ENCODE assay signal across 8 cellular contexts in the genomic region with DNA sequence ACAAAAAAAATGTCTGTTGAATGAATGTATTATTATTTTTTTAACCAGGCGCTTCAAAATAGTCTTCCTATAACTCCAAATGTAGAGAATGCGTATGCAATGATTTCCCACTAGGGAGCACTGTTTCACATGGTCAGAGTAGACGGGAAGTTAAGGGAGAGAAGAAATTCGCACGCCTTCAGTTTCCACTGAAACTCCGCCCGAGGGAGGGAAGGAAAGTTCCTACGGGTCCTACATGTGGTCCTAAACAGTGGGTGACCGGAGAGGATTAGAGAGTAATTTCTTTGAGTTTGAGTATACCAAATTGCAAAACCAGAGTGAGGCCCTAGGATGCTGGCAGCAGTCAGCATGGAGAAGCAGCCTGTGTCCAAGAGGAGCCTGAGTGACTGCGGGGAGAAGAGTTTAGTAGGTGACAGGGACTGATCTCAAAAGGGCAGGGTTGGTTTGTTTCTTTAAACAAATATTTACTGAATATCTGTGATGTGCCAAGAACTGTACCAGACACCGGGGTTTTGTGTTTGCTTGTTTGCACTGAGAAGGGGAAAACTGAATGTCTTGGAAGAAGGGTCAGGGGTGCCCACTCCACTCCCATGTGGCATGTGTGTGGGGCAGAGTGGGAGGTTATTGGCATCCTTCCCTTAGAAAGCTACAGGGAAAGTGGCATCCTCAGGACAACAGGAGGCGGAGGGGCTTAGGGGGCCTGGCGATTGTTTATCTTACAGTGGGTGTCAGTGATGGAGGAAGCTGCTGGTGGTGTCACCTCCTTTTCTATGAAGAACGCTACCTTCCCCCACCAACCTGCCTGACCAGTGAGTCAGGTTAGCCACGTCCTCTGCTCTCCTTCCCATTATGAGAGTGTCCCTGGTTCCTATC. TPM values are rescaled to one million over a fixed set of nuclear protein-coding genes. Genes with fewer than 3 reads are reported as not detected.
A peak's percentile ranks its signal among the peaks of the same experiment; 100 is the strongest.
DNase-seq lines count a peak whose midpoint lies in the region; ATAC-seq and TF ChIP-seq lines count a peak whose summit lies in the region.

No MANE protein-coding gene starts in this region.

- H3K14ac ChIP-seq in H9 (ENCODE audit: insufficient read depth, low read length), result no peak overlapping the region

- no CpG with 5 or more reads among the region's 15 CpGs for WGBS in H9 (ENCODE audit: extremely low coverage, insufficient read length, low lambda C conversion rate)
- no CpG with 5 or more reads among the region's 15 CpGs for WGBS in mesendoderm (ENCODE audit: extremely low coverage, insufficient coverage, low lambda C conversion rate)

- no peak overlapping the region for H2BK12ac ChIP-seq in H9 (ENCODE audit: insufficient read length, low read depth, low read length)

- no peaks in the 10 kb centered on the region for H3K36me3 ChIP-seq in CD4-positive, CD25-positive, alpha-beta regulatory T cell (ENCODE audit: control insufficient read depth, insufficient read depth, low read length)
- H3K36me3 ChIP-seq in duodenal mucosa (ENCODE audit: control insufficient read depth in 1 of 2, insufficient read depth in 2 of 2, low read length in 2 of 2) (no peaks in the 10 kb centered on the region), mesendoderm (ENCODE audit: control insufficient read depth, insufficient read depth, low read length) (no peaks in the 10 kb centered on the region)

- no peak overlapping the region for H3K56ac ChIP-seq in H9 (ENCODE audit: insufficient read length, low read depth, low read length)
- no peak overlapping the region for H3K56ac ChIP-seq in mesendoderm (ENCODE audit: low read length)

- no peak overlapping the region for H4K91ac ChIP-seq in H9 (ENCODE audit: insufficient read length, low read depth, low read length)

- peak; percentile 7 to 56 (median 53) for DNase-seq in CD4-positive, CD25-positive, alpha-beta regulatory T cell
- peak; percentile 56 for DNase-seq in H9
- DNase-seq in SKM-1 (lab: John Stamatoyannopoulos, UW; ENCODE audit: unreplicated experiment), result peak; percentile 70
- peak; percentile 70 for DNase-seq in mesendoderm

- H3K4ac ChIP-seq in H9 (ENCODE audit: low read depth, low read length) (no peak overlapping the region; the same call in 1 of the 2 replicates), mesendoderm (ENCODE audit: low read depth, low read length) (no peak overlapping the region)

- no peak overlapping the region for H3K27ac ChIP-seq in CD4-positive, CD25-positive, alpha-beta regulatory T cell (ENCODE audit: insufficient read depth, low read length, poor library complexity, severe bottlenecking)
- H3K27ac ChIP-seq in H9 (ENCODE audit: insufficient read length, low read depth, low read length) (no peak overlapping the region), duodenal mucosa (ENCODE audit: low read depth, low read length) (no peak overlapping the region), mesendoderm (ENCODE audit: low read depth, low read length) (no peak overlapping the region)

- H3K9ac ChIP-seq in H9 (ENCODE audit: extremely low read depth, insufficient read length, low read length), result no peak overlapping the region
- H3K9ac ChIP-seq in duodenal mucosa (ENCODE audit: low read depth in 1 of 2, low read length in 2 of 2), result peak overlapping the region in 1 of 2 donors; percentile 52
- H3K9ac ChIP-seq in mesendoderm (ENCODE audit: low read length), result no peak overlapping the region

- H3K4me2 ChIP-seq in H9 (ENCODE audit: insufficient read depth, insufficient read length, low read length) (no peak overlapping the region), mesendoderm (ENCODE audit: low read length) (no peak overlapping the region)

- H3K23ac ChIP-seq in H9 (ENCODE audit: insufficient read length, low read depth, low read length) (no peak overlapping the region), mesendoderm (ENCODE audit: low read length) (no peak overlapping the region)

- TF ChIP-seq CTCF in H9 (conservative IDR thresholded peaks at IDR 0.05), result peak; percentile 78

- H3K9me3 ChIP-seq in CD4-positive, CD25-positive, alpha-beta regulatory T cell (ENCODE audit: control insufficient read depth in 2 of 2, low read length in 2 of 2), result no peaks in the 10 kb centered on the region
- H3K9me3 ChIP-seq in H9 (ENCODE audit: control insufficient read depth, low read depth, low read length), result no peaks in the 10 kb centered on the region
- no peaks in the 10 kb centered on the region for H3K9me3 ChIP-seq in duodenal mucosa (ENCODE audit: control insufficient read depth in 1 of 2, low read length in 2 of 2)

- peak overlapping the region; percentile 51 for H3K4me3 ChIP-seq in CD4-positive, CD25-positive, alpha-beta regulatory T cell (ENCODE audit: low read depth, low read length)
- H3K4me3 ChIP-seq in duodenal mucosa (ENCODE audit: low read depth in 1 of 2, low read length in 2 of 2) (peak overlapping the region; percentile 10 to 43), mesendoderm (ENCODE audit: low read length) (no peak overlapping the region)

- no peaks in the 10 kb centered on the region for H3K36me3 Mint-ChIP-seq in CD4-positive, CD25-positive, alpha-beta regulatory T cell
- peaks cover 0 to 12% (median 0%) of the 10 kb centered on the region in 3 experiments; a peak in 4 of 7 replicates for H3K36me3 Mint-ChIP-seq in H9 (ENCODE audit: insufficient read depth in 1 of 3, low read depth in 3 of 3)

- no peaks in the 10 kb centered on the region for H3K23me2 ChIP-seq in H9 (ENCODE audit: insufficient read length, low read depth, low read length, poor library complexity, severe bottlenecking)

- H3K27me3 Mint-ChIP-seq in CD4-positive, CD25-positive, alpha-beta regulatory T cell, result peaks cover 18% of the 10 kb centered on the region
- H3K27me3 Mint-ChIP-seq in H9 (ENCODE audit: low read depth), result peaks cover 2% of the 10 kb centered on the region; the same call in 1 of the 2 replicates

- no peaks in the 10 kb centered on the region for H4K20me1 ChIP-seq in H9 (ENCODE audit: control insufficient read depth, insufficient read depth, insufficient read length)

- H3K4me1 Mint-ChIP-seq in CD4-positive, CD25-positive, alpha-beta regulatory T cell, result peaks cover 4 to 11% (median 7%) of the 10 kb centered on the region in 4 donors
- peaks cover 13 to 17% of the 10 kb centered on the region in 2 experiments for H3K4me1 Mint-ChIP-seq in H9

- no peak overlapping the region for H3T11ph ChIP-seq in H9 (ENCODE audit: low read length)

- H3K79me1 ChIP-seq in H9 (ENCODE audit: insufficient read depth, low read depth, low read length, poor library complexity, severe bottlenecking), result no peaks in the 10 kb centered on the region
- H3K79me1 ChIP-seq in mesendoderm (ENCODE audit: low read length), result no peaks in the 10 kb centered on the region

- H3K27me3 ChIP-seq in CD4-positive, CD25-positive, alpha-beta regulatory T cell (ENCODE audit: control insufficient read depth, insufficient read depth, low read length), result peaks cover 7% of the 10 kb centered on the region
- H3K27me3 ChIP-seq in H9 (ENCODE audit: insufficient read depth, low read length), result no peaks in the 10 kb centered on the region
- no peaks in the 10 kb centered on the region for H3K27me3 ChIP-seq in duodenal mucosa (ENCODE audit: control insufficient read depth in 1 of 2, insufficient read depth in 2 of 2, low read length in 2 of 2)
- H3K27me3 ChIP-seq in mesendoderm (ENCODE audit: insufficient read depth, low read length, poor library complexity), result no peaks in the 10 kb centered on the region

- no peak overlapping the region for H2BK20ac ChIP-seq in H9 (ENCODE audit: low read depth, low read length, poor library complexity, severe bottlenecking)

- H2BK15ac ChIP-seq in H9 (ENCODE audit: low read depth, low read length), result no peak overlapping the region
- no peak overlapping the region for H2BK15ac ChIP-seq in mesendoderm (replicated peaks; ENCODE audit: low read depth)

- peak overlapping the region; percentile 51 for H2AFZ ChIP-seq in H9 (ENCODE audit: low read length)

- no peak overlapping the region for H4K8ac ChIP-seq in H9 (replicated peaks; ENCODE audit: insufficient read length, low read depth, low read length)
- no peak overlapping the region for H4K8ac ChIP-seq in mesendoderm (ENCODE audit: low read depth, low read length)

- H2BK5ac ChIP-seq in H9 (ENCODE audit: insufficient read length, low read length) (no peak overlapping the region), mesendoderm (ENCODE audit: low read length) (no peak overlapping the region)

- no peak overlapping the region for H2BK120ac ChIP-seq in H9 (ENCODE audit: low read depth, low read length, poor library complexity, severe bottlenecking)
- no peak overlapping the region for H2BK120ac ChIP-seq in mesendoderm (ENCODE audit: low read depth, low read length)

- H2AK5ac ChIP-seq in H9 (ENCODE audit: insufficient read length, low read length), result no peak overlapping the region
- no peak overlapping the region for H2AK5ac ChIP-seq in mesendoderm (ENCODE audit: low read length)

- no peak overlapping the region for H3K18ac ChIP-seq in H9 (ENCODE audit: insufficient read length, low read depth, low read length)
- H3K18ac ChIP-seq in mesendoderm (ENCODE audit: low read length), result no peak overlapping the region

- ATAC-seq in CD4-positive, CD25-positive, alpha-beta regulatory T cell (ENCODE audit: low read depth in 2 of 2), result peak; percentile 67 to 78
- ATAC-seq in GM18909 (IDR thresholded peaks at IDR 0.05; ENCODE audit: poor library complexity, unreplicated experiment) (no peak), GM18907 (IDR thresholded peaks at IDR 0.05; ENCODE audit: unreplicated experiment) (no peak), HG03439 (IDR thresholded peaks at IDR 0.05; ENCODE audit: unreplicated experiment) (no peak)

- no peaks in the 10 kb centered on the region for H3K9me3 Mint-ChIP-seq in CD4-positive, CD25-positive, alpha-beta regulatory T cell
- peaks cover 11 to 14% of the 10 kb centered on the region in 2 experiments for H3K9me3 Mint-ChIP-seq in H9

- no peaks in the 10 kb centered on the region for H3K79me2 ChIP-seq in H9 (ENCODE audit: insufficient read depth, low read length)
- no peaks in the 10 kb centered on the region for H3K79me2 ChIP-seq in mesendoderm (ENCODE audit: control insufficient read depth, insufficient read depth, low read length)

- H3K27ac Mint-ChIP-seq in CD4-positive, CD25-positive, alpha-beta regulatory T cell, result peak overlapping the region; percentile 27 to 85 (median 81)
- peak overlapping the region in 1 of 3 experiments; percentile 2; a peak in 1 of 7 replicates for H3K27ac Mint-ChIP-seq in H9

- H3K4me1 ChIP-seq in CD4-positive, CD25-positive, alpha-beta regulatory T cell (ENCODE audit: control insufficient read depth, insufficient read depth, low read length, poor library complexity, severe bottlenecking), result peaks cover 5% of the 10 kb centered on the region
- H3K4me1 ChIP-seq in H9 (ENCODE audit: insufficient read depth, low read length) (no peaks in the 10 kb centered on the region), duodenal mucosa (ENCODE audit: control insufficient read depth in 1 of 2, insufficient read depth in 2 of 2, low read length in 2 of 2) (peaks cover 0 to 9% of the 10 kb centered on the region in 2 donors), mesendoderm (ENCODE audit: control insufficient read depth, low read depth, low read length) (no peaks in the 10 kb centered on the region)

- H3K4me3 Mint-ChIP-seq in CD4-positive, CD25-positive, alpha-beta regulatory T cell, result peak overlapping the region in 3 of 4 donors; percentile 40 to 78 (median 50)
- H3K4me3 Mint-ChIP-seq in H9, result no peak overlapping the region

- H4K5ac ChIP-seq in H9 (ENCODE audit: insufficient read length, low read depth, low read length) (no peak overlapping the region), mesendoderm (ENCODE audit: low read length) (no peak overlapping the region)

RNA-seq across cellular contexts. Expression of gene RNU5D-1, which starts 22.8 kb away (rescaled TPM):
- not detected for total RNA-seq in CD4-positive, CD25-positive, alpha-beta regulatory T cell
- not detected for polyA plus RNA-seq in CD4-positive, CD25-positive, alpha-beta regulatory T cell
- not detected in 2 replicates for total RNA-seq in H9 (2021)
- polyA plus RNA-seq in mesendoderm (2013, experiment 1 of 2), result not detected
- not detected for polyA plus RNA-seq in mesendoderm (2013, experiment 2 of 2)

RNA-seq across cellular contexts. Expression of gene KIF2C, which starts 31.4 kb away (rescaled TPM):
- total RNA-seq in CD4-positive, CD25-positive, alpha-beta regulatory T cell, result 1.5 TPM
- polyA plus RNA-seq in CD4-positive, CD25-positive, alpha-beta regulatory T cell, result 1 to 10 TPM; 1.1 to 3.9 (median 3.3) TPM
- total RNA-seq in H9 (2021), result 71.6 and 73.1 TPM in 2 replicates
- 52.5 TPM for polyA plus RNA-seq in mesendoderm (2013, experiment 1 of 2)
- polyA plus RNA-seq in mesendoderm (2013, experiment 2 of 2), result 50.5 TPM

RNA-seq across cellular contexts. Expression of gene ARMH1, which starts 33.7 kb away (rescaled TPM):
- total RNA-seq in CD4-positive, CD25-positive, alpha-beta regulatory T cell, result 24.8 TPM
- 1 to 10 TPM; 3.0 to 5.7 (median 4.3) TPM for polyA plus RNA-seq in CD4-positive, CD25-positive, alpha-beta regulatory T cell
- 0.68 and 1.0 TPM in 2 replicates for total RNA-seq in H9 (2021)
- polyA plus RNA-seq in mesendoderm (2013, experiment 1 of 2), result 0.27 TPM
- 0.10 TPM for polyA plus RNA-seq in mesendoderm (2013, experiment 2 of 2)

RNA-seq across cellular contexts. Expression of gene TMEM53, which starts 33.9 kb away (rescaled TPM):
- total RNA-seq in CD4-positive, CD25-positive, alpha-beta regulatory T cell, result 2.7 TPM
- 1 to 10 TPM; 4.2 to 6.8 (median 6.2) TPM for polyA plus RNA-seq in CD4-positive, CD25-positive, alpha-beta regulatory T cell
- total RNA-seq in H9 (2021), result 6.2 and 7.2 TPM in 2 replicates
- polyA plus RNA-seq in mesendoderm (2013, experiment 1 of 2), result 5.8 TPM
- polyA plus RNA-seq in mesendoderm (2013, experiment 2 of 2), result 5.4 TPM

Comparison
In these comparisons a context has a peak if more than half of its experiments do, and no peak if none do; other contexts are left out.
1. ATAC-seq: peak in CD4-positive, CD25-positive, alpha-beta regulatory T cell (2 of 2); none in GM18909 (single experiment), GM18907 (single experiment) and HG03439 (single experiment).
2. H3K4me3 Mint-ChIP-seq: peak in CD4-positive, CD25-positive, alpha-beta regulatory T cell (3 of 4); none in H9 (0 of 2).
3. RNA of gene KIF2C, which starts 31.4 kb away (total RNA-seq): 71.6 to 73.1 TPM in H9; 1.5 TPM in CD4-positive, CD25-positive, alpha-beta regulatory T cell (single experiment); every median in the first group is over 10 times any median in the second.
4. RNA of gene ARMH1, which starts 33.7 kb away (total RNA-seq): 24.8 TPM in CD4-positive, CD25-positive, alpha-beta regulatory T cell (single experiment); 0.68 to 1.0 TPM in H9; every median in the first group is over 10 times any median in the second.
5. Peak in every context shown above with its lines, with median percentiles within 50 percentile points of each other: DNase-seq.